In genomic region chr7:129778770-129779601, GRCh38 we compare ENCODE assay signal across 8 cellular contexts.
DNase-seq lines count a peak whose midpoint lies in the region; ATAC-seq, FAIRE-seq and TF ChIP-seq lines count a peak whose summit lies in the region.

No MANE protein-coding gene starts in this region.

- DNase-seq in HFF-Myc (ENCODE audit: extremely low read depth, low read depth) (no peak), HepG2 (ENCODE audit: low spot score) (no peak), vagina (ENCODE audit: extremely low spot score in 2 of 2) (no peak), NK-92 (lab: John Stamatoyannopoulos, UW; ENCODE audit: unreplicated experiment) (no peak), RCC 7860 (ENCODE audit: low spot score) (no peak)
- DNase-seq in activated CD8-positive, alpha-beta T cell treated with anti-CD3 and anti-CD28 coated beads, Interleukin-2, amount 10 ng/mL, durations not matched to agents 7 days and 5 days = no peak

- peak; percentile 5 for ATAC-seq in activated CD8-positive, alpha-beta T cell treated with anti-CD3 and anti-CD28 coated beads, Interleukin-2, amount 10 ng/mL, durations not matched to agents 7 days and 5 days
- ATAC-seq in HepG2 = peak; percentile 4
- ATAC-seq in HG02970 (IDR thresholded peaks at IDR 0.05; ENCODE audit: low FRiP score, unreplicated experiment) = no peak

- H3K9ac ChIP-seq in HepG2 (ENCODE audit: insufficient read depth, low read depth, low read length) = peak overlapping the region; percentile 46

- TF ChIP-seq CTCF in C4-2B (conservative IDR thresholded peaks at IDR 0.05) (no peak), HFF-Myc (IDR thresholded peaks at IDR 0.05; ENCODE audit: low read depth, low read length, missing control alignments) (no peak), HepG2 (CRISPR knock-in tag; IDR thresholded peaks at IDR 0.05) (no peak), vagina (IDR thresholded peaks at IDR 0.05) (no peak)

- no peaks in the 10 kb centered on the region for H3K9me3 Mint-ChIP-seq in activated CD8-positive, alpha-beta T cell treated with anti-CD3 and anti-CD28 coated beads, Interleukin-2, amount 10 ng/mL, durations not matched to agents 7 days and 5 days (ENCODE audit: insufficient read depth)

- H2AFZ ChIP-seq in HepG2 (ENCODE audit: low read length) = no peak overlapping the region

- POLR2A ChIA-PET in activated CD8-positive, alpha-beta T cell treated with anti-CD3 and anti-CD28 coated beads, Interleukin-2, amount 10 ng/mL, durations not matched to agents 7 days and 5 days (lab: Charles Lee) = no interaction called here
- POLR2A ChIA-PET in HepG2 (lab: Yijun Ruan, JAX) = no interaction called here

- TF ChIP-seq RAD21 in HepG2 (CRISPR knock-in tag; IDR thresholded peaks at IDR 0.05) = no peak

- H4K20me1 ChIP-seq in HepG2 (ENCODE audit: insufficient read depth, low read length) = peaks cover 8% of the 10 kb centered on the region; the same call in 1 of the 2 replicates

- no peak overlapping the region for H3K27ac Mint-ChIP-seq in activated CD8-positive, alpha-beta T cell treated with anti-CD3 and anti-CD28 coated beads, Interleukin-2, amount 10 ng/mL, durations not matched to agents 7 days and 5 days

- TF ChIP-seq POLR2A in HepG2 (IDR thresholded peaks at IDR 0.05; ENCODE audit: insufficient read depth in 1 of 2, low read depth in 2 of 2, low read length in 2 of 2) = no peak
- no peak for TF ChIP-seq POLR2A in vagina (IDR thresholded peaks at IDR 0.05)

- peak overlapping the region; percentile 42 for H3K4me3 ChIP-seq in HFF-Myc (replicated peaks; ENCODE audit: low read depth, low read length)
- H3K4me3 ChIP-seq in HepG2 (replicated peaks in 1 of 3; ENCODE audit: insufficient read depth in 1 of 3, low read depth in 2 of 3, low read length in 3 of 3) = peak overlapping the region; percentile 75 to 83 (median 82)
- H3K4me3 ChIP-seq in vagina = peak overlapping the region; percentile 47 to 51

- peak overlapping the region; percentile 91 for H3K4me2 ChIP-seq in HepG2 (ENCODE audit: low read depth, low read length)

- FAIRE-seq in HepG2 (lab: Jason Lieb, UNC) = no peak
- FAIRE-seq in RCC 7860 (lab: Jason Lieb, UNC) = no peak

- peaks cover 10 to 31% of the 10 kb centered on the region in 2 experiments for H3K27me3 ChIP-seq in HepG2 (ENCODE audit: control insufficient read depth in 1 of 2, insufficient read depth in 2 of 2, low read length in 2 of 2)
- peaks cover 39% of the 10 kb centered on the region for H3K27me3 ChIP-seq in vagina

- in situ Hi-C loops in HepG2 (cut with HindIII; ENCODE audit: extremely low pct_ligation_motif_present, low pct_unique_long_range_greater_than_20kb) = no loop called here

- H3K27ac ChIP-seq in C4-2B (peak overlapping the region; percentile 92), HepG2 (ENCODE audit: extremely low read length, insufficient read depth, low read length) (no peak overlapping the region), vagina (peak overlapping the region; percentile 6)

- H3K4me3 Mint-ChIP-seq in activated CD8-positive, alpha-beta T cell treated with anti-CD3 and anti-CD28 coated beads, Interleukin-2, amount 10 ng/mL, durations not matched to agents 7 days and 5 days = peak overlapping the region; percentile 18

- CTCF ChIA-PET in activated CD8-positive, alpha-beta T cell treated with anti-CD3 and anti-CD28 coated beads, Interleukin-2, amount 10 ng/mL, durations not matched to agents 7 days and 5 days (lab: Charles Lee) = no interaction called here
- CTCF ChIA-PET in HepG2 (lab: Yijun Ruan, JAX; ENCODE audit: low intra/inter-chr PET ratio, low total read pairs) = no interaction called here

- WGBS in HepG2 (ENCODE audit: low lambda C conversion rate) = 6% methylated on average over 14 of the region's 84 CpGs

- no peaks in the 10 kb centered on the region for H3K9me3 ChIP-seq in HepG2 (ENCODE audit: low read length)
- H3K9me3 ChIP-seq in vagina = no peaks in the 10 kb centered on the region

- H3K79me2 ChIP-seq in HepG2 (ENCODE audit: insufficient read depth, low read length) = no peaks in the 10 kb centered on the region

- H3K27me3 Mint-ChIP-seq in activated CD8-positive, alpha-beta T cell treated with anti-CD3 and anti-CD28 coated beads, Interleukin-2, amount 10 ng/mL, durations not matched to agents 7 days and 5 days (ENCODE audit: low read depth) = peaks cover 55% of the 10 kb centered on the region

- H3K4me1 ChIP-seq in HepG2 (ENCODE audit: insufficient read depth, low read length) (peaks cover 9% of the 10 kb centered on the region), vagina (peaks cover 56% of the 10 kb centered on the region)

- H3K36me3 Mint-ChIP-seq in activated CD8-positive, alpha-beta T cell treated with anti-CD3 and anti-CD28 coated beads, Interleukin-2, amount 10 ng/mL, durations not matched to agents 7 days and 5 days (ENCODE audit: low read depth) = no peaks in the 10 kb centered on the region

- TF ChIP-seq EP300 in HepG2 (IDR thresholded peaks at IDR 0.05; ENCODE audit: low read depth in 2 of 2, low read length in 2 of 2) (no peak), HepG2 (CRISPR knock-in tag; IDR thresholded peaks at IDR 0.05; ENCODE audit: borderline replicate concordance) (no peak)

- peaks cover 29% of the 10 kb centered on the region for H3K4me1 Mint-ChIP-seq in activated CD8-positive, alpha-beta T cell treated with anti-CD3 and anti-CD28 coated beads, Interleukin-2, amount 10 ng/mL, durations not matched to agents 7 days and 5 days (ENCODE audit: low read depth)

- H3K36me3 ChIP-seq in HepG2 (replicated peaks in 1 of 2; ENCODE audit: control insufficient read depth in 1 of 2, insufficient read depth in 2 of 2, low read length in 2 of 2) (no peaks in the 10 kb centered on the region), vagina (no peaks in the 10 kb centered on the region)

- BruUV-seq in HepG2 (replicated peaks; lab: Mats Ljungman, UMichigan) = no TSS peak

- intact Hi-C loops in HepG2 (cut with micrococcal nuclease; ENCODE audit: unreplicated experiment) (no loop called here), vagina (cut with DNase I) (loop anchor here (10.0 kb wide), 1 partner anchor 284 kb away; no protein-coding TSS in a partner anchor)

TF ChIP-seq in HepG2, 621 proteins besides CTCF, POLR2A, EP300 and RAD21:
- TF ChIP-seq NFYC (CRISPR knock-in tag; IDR thresholded peaks at IDR 0.05) (no peak), HNRNPLL (IDR thresholded peaks at IDR 0.05; ENCODE audit: low read depth, low read length, poor library complexity, severe bottlenecking) (peak; percentile 41), ZNF790 (CRISPR knock-in tag; IDR thresholded peaks at IDR 0.05; ENCODE audit: borderline replicate concordance) (no peak), ZNF749 (CRISPR knock-in tag; IDR thresholded peaks at IDR 0.05; ENCODE audit: borderline replicate concordance) (0 out of 2 replicates have a peak, but pooled peaks have one; percentile 20), ZBTB33 (CRISPR knock-in tag; IDR thresholded peaks at IDR 0.05) (0 out of 2 replicates have a peak, but pooled peaks have one; percentile 26), ZSCAN21 (CRISPR knock-in tag; IDR thresholded peaks at IDR 0.05; ENCODE audit: borderline replicate concordance) (peak; percentile 19; the same call in 1 of the 2 replicates), ZFYVE20 (CRISPR knock-in tag; IDR thresholded peaks at IDR 0.05; ENCODE audit: borderline replicate concordance, low read depth) (no peak)
